ENCODE assay signal across 1 cellular context in genomic region chr12:125186471-125187147, GRCh38.
TF ChIP-seq lines count a peak whose summit lies in the region.

No MANE protein-coding gene starts in this region.

TF ChIP-seq in SK-N-SH treated with all-trans-retinoic acid at 6 μM for 48 hours, 23 proteins besides CTCF, POLR2A, EP300 and RAD21 (continued from another document):
- TF ChIP-seq POU6F1 (CRISPR knock-in tag; IDR thresholded peaks at IDR 0.05; ENCODE audit: borderline replicate concordance, low read depth) (no peak), ISL1 (CRISPR knock-in tag; IDR thresholded peaks at IDR 0.05) (no peak), PPARA (CRISPR knock-in tag; IDR thresholded peaks at IDR 0.05; ENCODE audit: borderline replicate concordance) (no peak), ESRRG (CRISPR knock-in tag; IDR thresholded peaks at IDR 0.05) (no peak), ZFP3 (CRISPR knock-in tag; IDR thresholded peaks at IDR 0.05) (no peak)
